2 cellular contexts compared by ENCODE assay signal in genomic region chr13:76829572-76830327, GRCh38.
TF ChIP-seq lines count a peak whose summit lies in the region.

No MANE protein-coding gene starts in this region.

TF ChIP-seq in liver, 16 proteins besides CTCF, POLR2A, EP300 and RAD21:
- no peak for TF ChIP-seq YY1 (IDR thresholded peaks at IDR 0.05)
- no peak for TF ChIP-seq HNF4A (conservative IDR thresholded peaks at IDR 0.05)
- TF ChIP-seq REST (IDR thresholded peaks at IDR 0.05), result no peak
- TF ChIP-seq JUND (IDR thresholded peaks at IDR 0.05), result no peak
- TF ChIP-seq MAX (IDR thresholded peaks at IDR 0.05), result no peak
- TF ChIP-seq NR2F2 (IDR thresholded peaks at IDR 0.05), result peak; percentile 44
- TF ChIP-seq TAF1 (conservative IDR thresholded peaks at IDR 0.05), result no peak
TF ChIP-seq in liver: peak in this region for 1.

TF ChIP-seq in HepG2, 621 proteins besides CTCF, POLR2A, EP300 and RAD21:
- no peak for TF ChIP-seq SMC3 (IDR thresholded peaks at IDR 0.05; ENCODE audit: low read length)
- no peak for TF ChIP-seq ZNF549 (CRISPR knock-in tag; IDR thresholded peaks at IDR 0.05)
- no peak for TF ChIP-seq SYNCRIP (IDR thresholded peaks at IDR 0.05; ENCODE audit: insufficient read depth, low read depth, low read length)
- no peak for TF ChIP-seq HMGA1 (CRISPR knock-in tag; conservative IDR thresholded peaks at IDR 0.05)
- no peak for TF ChIP-seq ARID4A (CRISPR knock-in tag; IDR thresholded peaks at IDR 0.05; ENCODE audit: borderline replicate concordance)
- TF ChIP-seq RBAK (CRISPR knock-in tag; IDR thresholded peaks at IDR 0.05), result no peak
- no peak for TF ChIP-seq CBX5 (CRISPR knock-in tag; IDR thresholded peaks at IDR 0.05; ENCODE audit: borderline replicate concordance)
- TF ChIP-seq HNRNPL (IDR thresholded peaks at IDR 0.05; ENCODE audit: low read depth, low read length), result no peak
- no peak for TF ChIP-seq MED1 (CRISPR knock-in tag; IDR thresholded peaks at IDR 0.05)
- TF ChIP-seq MIER2 (CRISPR knock-in tag; IDR thresholded peaks at IDR 0.05), result no peak
- no peak for TF ChIP-seq GATA4 (IDR thresholded peaks at IDR 0.05; ENCODE audit: borderline replicate concordance, low read depth)
- TF ChIP-seq CHD2 (IDR thresholded peaks at IDR 0.05; ENCODE audit: low read depth, low read length), result no peak
TF ChIP-seq in HepG2: peak in this region for 0.
